Comparison of ENCODE assay signal across 20 cellular contexts in the genomic region with DNA sequence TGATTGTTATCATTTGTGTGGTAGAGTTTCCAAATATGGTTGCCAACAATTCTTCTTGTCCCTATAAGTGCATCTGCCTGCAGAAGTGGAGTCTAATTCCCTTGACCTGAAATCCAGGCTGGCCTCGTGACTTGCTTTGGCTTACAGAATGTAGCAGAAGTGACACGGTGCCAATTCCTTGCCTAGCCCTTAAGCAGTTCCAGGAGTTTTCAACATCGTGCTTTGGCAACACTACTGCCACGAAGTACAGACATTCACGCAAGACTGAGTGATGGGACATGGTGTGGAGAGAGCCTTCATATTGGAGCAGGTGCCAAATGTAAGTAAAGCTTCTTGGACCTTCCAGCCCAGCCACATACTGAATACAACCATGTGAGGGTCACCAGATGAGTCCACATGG.
DNase-seq lines count a peak whose midpoint lies in the region; ATAC-seq and TF ChIP-seq lines count a peak whose summit lies in the region.
"Had no signal": no experiment of that assay in that cellular context is flagged by ENCODE, and none has a peak within 500 bp of the region (broad histone marks: within the 10 kb centered on the region; RNA-seq: fewer than 3 reads in every experiment).

No MANE protein-coding gene starts in this region.

- TF ChIP-seq POLR2A in esophagus muscularis mucosa (IDR thresholded peaks at IDR 0.05; ENCODE audit: low read depth): no peak
- TF ChIP-seq POLR2A in stomach (IDR thresholded peaks at IDR 0.05): no peak

- H3K4me3 ChIP-seq in esophagus muscularis mucosa: no peak overlapping the region
- no peak overlapping the region for H3K4me3 ChIP-seq in stomach
- no peak overlapping the region for H3K4me3 ChIP-seq in BE2C (ENCODE audit: low read depth, low read length)
- H3K4me3 ChIP-seq in A673 (ENCODE audit: low read depth, low read length, poor library complexity, severe bottlenecking): no peak overlapping the region
- H3K4me3 ChIP-seq: cardiac muscle cell, SK-N-MC, suprapubic skin had no signal

- intact Hi-C loops in esophagus muscularis mucosa (cut with DNase I) (no loop called here), stomach (cut with DNase I; ENCODE audit: low total_unique reads) (no loop called here), A673 (cut with micrococcal nuclease; ENCODE audit: unreplicated experiment) (no loop called here)

- H3K4me1 ChIP-seq in esophagus muscularis mucosa (peaks cover 0 to 5% (median 0%) of the 10 kb centered on the region in 4 donors), stomach (no peaks in the 10 kb centered on the region), BE2C (no peaks in the 10 kb centered on the region), A673 (ENCODE audit: insufficient read depth, low read length, poor library complexity, severe bottlenecking) (no peaks in the 10 kb centered on the region)
- H3K4me1 ChIP-seq: suprapubic skin had no signal

- TF ChIP-seq CTCF in esophagus muscularis mucosa (IDR thresholded peaks at IDR 0.05): no peak
- no peak for TF ChIP-seq CTCF in stomach (IDR thresholded peaks at IDR 0.05)
- TF ChIP-seq CTCF in BE2C (IDR thresholded peaks at IDR 0.05; ENCODE audit: low read depth, low read length): no peak
- TF ChIP-seq CTCF in A673 (conservative IDR thresholded peaks at IDR 0.05; ENCODE audit: low read depth, low read length): no peak

- BruUV-seq in A673 (replicated peaks; lab: Mats Ljungman, UMichigan): no TSS peak

- H3K36me3 ChIP-seq in esophagus muscularis mucosa (no peaks in the 10 kb centered on the region), stomach (no peaks in the 10 kb centered on the region), BE2C (no peaks in the 10 kb centered on the region), A673 (ENCODE audit: insufficient read depth, low read length, poor library complexity, severe bottlenecking) (no peaks in the 10 kb centered on the region)
- H3K36me3 ChIP-seq: cardiac muscle cell, suprapubic skin had no signal

- CTCF ChIA-PET in A673 (lab: Charles Lee): no interaction called here

- POLR2A ChIA-PET in A673 (lab: Charles Lee; ENCODE audit: low non-redundant PET): no interaction called here

- DNase-seq in NCI-H2196 (lab: John Stamatoyannopoulos, UW; ENCODE audit: unreplicated experiment) (peak; percentile 54), esophagus muscularis mucosa (ENCODE audit: extremely low spot score) (peak; percentile 90), hypothalamus (lab: John Stamatoyannopoulos, UW) (peak in 27 of 51 donors; percentile 4 to 73 (median 40)), stomach (no peak), BE2C (no peak), HuH-7 (ENCODE audit: low spot score) (no peak), A673 (ENCODE audit: low spot score) (no peak)
- DNase-seq: activated CD4-positive, alpha-beta memory T cell treated with anti-CD3 and anti-CD28 coated beads for 36 hours; activated gamma-delta T cell; CD4-positive, alpha-beta memory T cell; DMS79; glutamatergic neuron; Karpas-422; NCI-H187 treated with DMSO at 0.1 percent for 48 hours; NCI-H510A had no signal

- TF ChIP-seq EP300 in esophagus muscularis mucosa (IDR thresholded peaks at IDR 0.05): no peak
- TF ChIP-seq EP300 in stomach (IDR thresholded peaks at IDR 0.05): peak; percentile 15

- H3K27ac ChIP-seq in esophagus muscularis mucosa (replicated peaks in 1 of 4): no peak overlapping the region
- no peak overlapping the region for H3K27ac ChIP-seq in stomach
- no peak overlapping the region for H3K27ac ChIP-seq in A673 (ENCODE audit: low read depth, low read length, poor library complexity, severe bottlenecking)
- H3K27ac ChIP-seq: cardiac muscle cell, SK-N-MC, suprapubic skin had no signal

- no peaks in the 10 kb centered on the region for H3K9me3 ChIP-seq in esophagus muscularis mucosa
- peaks cover 0 to 5% (median 0%) of the 10 kb centered on the region in 4 donors for H3K9me3 ChIP-seq in stomach
- no peaks in the 10 kb centered on the region for H3K9me3 ChIP-seq in BE2C
- no peaks in the 10 kb centered on the region for H3K9me3 ChIP-seq in A673 (ENCODE audit: low read depth, low read length, poor library complexity, severe bottlenecking)
- H3K9me3 ChIP-seq: suprapubic skin had no signal

- ATAC-seq in GM18511 (IDR thresholded peaks at IDR 0.05; ENCODE audit: unreplicated experiment): no peak
- ATAC-seq: WTC11 had no signal

- WGBS in esophagus muscularis mucosa: 65% methylated on average over 5 of the region's 5 CpGs
- 53 to 84% (median 73%) methylated on average over 5 of the region's 5 CpGs for WGBS in stomach, 5 donors

- H3K27me3 ChIP-seq in esophagus muscularis mucosa (no peaks in the 10 kb centered on the region), stomach (no peaks in the 10 kb centered on the region), BE2C (peaks cover 31% of the 10 kb centered on the region), A673 (replicated peaks; ENCODE audit: insufficient read depth, low read depth, low read length, poor library complexity) (peaks cover 70% of the 10 kb centered on the region)
- H3K27me3 ChIP-seq: cardiac muscle cell, suprapubic skin had no signal

Comparison
In these comparisons a context has a peak if more than half of its experiments do, and no peak if none do; other contexts are left out.
1. DNase-seq: peak in NCI-H2196 (single experiment), esophagus muscularis mucosa (single experiment) and hypothalamus (27 of 51); none in stomach (single experiment), BE2C (single experiment), HuH-7 (single experiment) and A673 (single experiment).